Comparison of ENCODE assay signal across 18 cellular contexts in the genomic region with DNA sequence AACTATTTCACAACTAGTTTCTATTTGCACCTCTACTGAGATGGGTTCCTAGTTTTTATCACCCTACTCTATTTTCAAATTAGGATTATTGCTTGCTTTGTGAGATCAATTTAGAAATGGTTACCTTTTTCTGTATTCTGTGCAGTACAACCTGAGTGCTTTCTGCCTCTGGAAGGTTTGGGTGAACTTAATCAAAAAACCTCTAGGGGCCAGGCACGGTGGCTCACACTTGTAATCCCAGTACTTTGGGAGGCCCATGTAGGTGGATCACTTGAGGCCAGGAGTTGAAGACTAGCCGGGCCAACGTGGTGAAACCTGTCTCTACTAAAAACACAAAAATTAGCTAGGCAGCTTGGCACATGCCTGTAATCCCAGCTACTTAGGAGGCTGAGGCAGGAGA.
"Had no signal": no experiment of that assay in that cellular context is flagged by ENCODE, and none has a peak within 500 bp of the region (broad histone marks: within the 10 kb centered on the region; RNA-seq: fewer than 3 reads in every experiment).

No MANE protein-coding gene starts in this region.

- H3K27ac ChIP-seq: body of pancreas, coronary artery, SJSA1 had no signal

- H3K4me3 Mint-ChIP-seq: activated CD4-positive, alpha-beta memory T cell treated with anti-CD3 and anti-CD28 coated beads, Interleukin-2, amount 10 ng/mL, durations not matched to agents 7 days and 5 days; activated naive CD4-positive, alpha-beta T cell treated with anti-CD3 and anti-CD28 coated beads for 36 hours; memory B cell; nephron progenitor cell; type B pancreatic cell had no signal

- H3K27me3 ChIP-seq: body of pancreas, SJSA1 had no signal

- H3K4me3 ChIP-seq: body of pancreas, coronary artery, SJSA1 had no signal

- H3K4me1 ChIP-seq: body of pancreas, SJSA1 had no signal

- H3K4me1 Mint-ChIP-seq: nephron progenitor cell had no signal

- H3K27ac Mint-ChIP-seq: activated CD4-positive, alpha-beta memory T cell treated with anti-CD3 and anti-CD28 coated beads, Interleukin-2, amount 10 ng/mL, durations not matched to agents 7 days and 5 days; activated naive CD4-positive, alpha-beta T cell treated with anti-CD3 and anti-CD28 coated beads for 36 hours; nephron progenitor cell; type B pancreatic cell had no signal

- H3K27me3 Mint-ChIP-seq: activated CD4-positive, alpha-beta memory T cell treated with anti-CD3 and anti-CD28 coated beads, Interleukin-2, amount 10 ng/mL, durations not matched to agents 7 days and 5 days; memory B cell; type B pancreatic cell had no signal

- DNase-seq: activated CD4-positive, alpha-beta memory T cell treated with anti-CD3 and anti-CD28 coated beads, Interleukin-2, amount 10 ng/mL, durations not matched to agents 7 days and 5 days; activated naive CD4-positive, alpha-beta T cell treated with anti-CD3 and anti-CD28 coated beads for 36 hours; amygdala; body of pancreas; caudate nucleus; foreskin fibroblast; hippocampal formation; left ventricle myocardium superior; nephron progenitor cell; occipital lobe; stimulated activated CD4-positive, alpha-beta T cell treated with anti-CD3 and anti-CD28 coated beads, Interleukin-2, amount 100 ng/mL, for 48 hours; stimulated activated naive CD4-positive, alpha-beta T cell treated with Interleukin-2 at 50 U/mL for 16 hours; SW 1271; T-helper 9 cell had no signal

- H3K9me3 Mint-ChIP-seq: activated CD4-positive, alpha-beta memory T cell treated with anti-CD3 and anti-CD28 coated beads, Interleukin-2, amount 10 ng/mL, durations not matched to agents 7 days and 5 days; activated naive CD4-positive, alpha-beta T cell treated with anti-CD3 and anti-CD28 coated beads for 36 hours; memory B cell; nephron progenitor cell; type B pancreatic cell had no signal

- H3K9me3 ChIP-seq: body of pancreas, SJSA1 had no signal

- ATAC-seq: body of pancreas, left ventricle myocardium superior had no signal
